Comparison of ENCODE assay signal across 1 cellular context in the genomic region with DNA sequence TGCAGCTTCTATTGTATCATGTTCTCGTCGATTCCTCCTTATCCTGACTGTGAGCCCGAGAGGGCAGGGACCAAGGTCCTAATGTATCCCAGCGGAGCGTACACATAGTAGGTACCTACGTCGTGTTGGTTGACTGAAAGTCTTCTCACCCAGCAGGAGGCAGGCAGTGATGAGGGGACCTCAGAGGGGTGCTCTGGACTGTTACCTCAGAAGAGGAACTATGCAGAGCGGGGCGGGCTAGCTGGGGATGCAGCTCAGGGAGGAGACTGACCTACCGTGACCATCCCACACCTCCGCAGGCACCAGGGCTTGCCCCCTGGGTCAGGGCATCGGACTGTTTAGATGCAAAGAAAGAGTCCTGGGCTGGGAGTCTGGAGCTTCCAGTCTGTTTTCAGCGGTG.
TF ChIP-seq lines count a peak whose summit lies in the region.

No MANE protein-coding gene starts in this region.

TF ChIP-seq in GM12878, 131 proteins besides CTCF, POLR2A, EP300 and RAD21:
- TF ChIP-seq CHD1 (IDR thresholded peaks at IDR 0.05; ENCODE audit: low read depth, low read length): no peak
